ENCODE assay signal across 8 cellular contexts in genomic region chr6:125780540-125781306, GRCh38.
DNase-seq lines count a peak whose midpoint lies in the region; ATAC-seq and TF ChIP-seq lines count a peak whose summit lies in the region.

No MANE protein-coding gene starts in this region.

- ATAC-seq in RWPE2 (ENCODE audit: low read depth), result peak; percentile 78

- H3K4me1 ChIP-seq in RWPE2 (ENCODE audit: insufficient read depth, poor library complexity, severe bottlenecking), result peaks cover 9% of the 10 kb centered on the region

- DNase-seq in GF-D8 (lab: John Stamatoyannopoulos, UW) (peak; percentile 77), GOT3 (lab: John Stamatoyannopoulos, UW) (peak; percentile 4), Kasumi-1 (lab: John Stamatoyannopoulos, UW) (peak; percentile 61 to 69), RWPE2 (ENCODE audit: low spot score) (no peak), head of caudate nucleus (peak in 40 of 42 donors; percentile 36 to 80 (median 60)), pons (ENCODE audit: low spot score) (peak; percentile 82), 8988T (no peak)
- DNase-seq in activated naive CD4-positive, alpha-beta T cell treated with Interleukin-2 at 50 U/mL for 16 hours, result peak; percentile 59

- no peak for TF ChIP-seq CTCF in RWPE2 (IDR thresholded peaks at IDR 0.05; ENCODE audit: poor library complexity, severe bottlenecking)

- H3K4me3 ChIP-seq in RWPE2 (ENCODE audit: severe bottlenecking), result peak overlapping the region; percentile 58

- intact Hi-C loops in head of caudate nucleus (cut with DNase I), result no loop called here

- no peaks in the 10 kb centered on the region for H3K27me3 ChIP-seq in RWPE2 (ENCODE audit: insufficient read depth, poor library complexity, severe bottlenecking)

- H3K9me3 ChIP-seq in RWPE2 (ENCODE audit: severe bottlenecking), result no peaks in the 10 kb centered on the region

- peak overlapping the region; percentile 84 for H3K27ac ChIP-seq in RWPE2 (ENCODE audit: poor library complexity, severe bottlenecking)

- H3K36me3 ChIP-seq in RWPE2 (ENCODE audit: low read depth), result peaks cover under 1% of the 10 kb centered on the region; the same call in 1 of the 2 replicates

Comparison
In these comparisons a context has a peak if more than half of its experiments do, and no peak if none do; other contexts are left out.
1. DNase-seq: peak in GF-D8 (single experiment), GOT3 (single experiment), Kasumi-1 (2 of 2), activated naive CD4-positive, alpha-beta T cell treated with Interleukin-2 at 50 U/mL for 16 hours (single experiment), head of caudate nucleus (40 of 42) and pons (single experiment); none in RWPE2 (single experiment) and 8988T (single experiment).